In genomic region chr11:43830928-43831440, GRCh38 we compare ENCODE assay signal across 9 cellular contexts. TPM values are rescaled to one million over a fixed set of nuclear protein-coding genes. Genes with fewer than 3 reads are reported as not detected.
A peak's percentile ranks its signal among the peaks of the same experiment; 100 is the strongest.
DNase-seq lines count a peak whose midpoint lies in the region; ATAC-seq, FAIRE-seq and TF ChIP-seq lines count a peak whose summit lies in the region.
"Had no signal": no experiment of that assay in that cellular context is flagged by ENCODE, and none has a peak within 500 bp of the region (broad histone marks: within the 10 kb centered on the region; RNA-seq: fewer than 3 reads in every experiment).

No MANE protein-coding gene starts in this region.

- no peaks in the 10 kb centered on the region for H3K9me1 ChIP-seq in keratinocyte (ENCODE audit: control insufficient read depth, extremely low read depth, insufficient read depth, low read length)

- peaks cover 0 to 3% of the 10 kb centered on the region in 2 experiments for H3K36me3 ChIP-seq in keratinocyte (ENCODE audit: control insufficient read depth in 2 of 2, extremely low read depth in 1 of 2, insufficient read depth in 2 of 2, low read length in 2 of 2)

- no peaks in the 10 kb centered on the region for H4K20me1 ChIP-seq in keratinocyte (ENCODE audit: control insufficient read depth, extremely low read depth, insufficient read depth, low read length)

- H3K27me3 ChIP-seq in keratinocyte (ENCODE audit: control insufficient read depth, extremely low read depth, insufficient read depth, low read length): no peaks in the 10 kb centered on the region

- no peaks in the 10 kb centered on the region for H3K9me3 Mint-ChIP-seq in activated naive CD4-positive, alpha-beta T cell treated with anti-CD3 and anti-CD28 coated beads, Interleukin-2, amount 50 U/mL, for 72 hours

- peak overlapping the region; percentile 52 for H3K27ac ChIP-seq in keratinocyte (ENCODE audit: control insufficient read depth, insufficient read depth, low read length)
- H3K27ac ChIP-seq: parathyroid adenoma had no signal

- no peak overlapping the region for H2AFZ ChIP-seq in keratinocyte (ENCODE audit: control insufficient read depth, low read length)
- H2AFZ ChIP-seq: parathyroid adenoma had no signal

- no peaks in the 10 kb centered on the region for H3K9me3 ChIP-seq in keratinocyte (ENCODE audit: control insufficient read depth, low read depth, low read length)

- ATAC-seq in GM18520 (IDR thresholded peaks at IDR 0.05; ENCODE audit: unreplicated experiment) (peak; percentile 70), HG03469 (IDR thresholded peaks at IDR 0.05; ENCODE audit: unreplicated experiment) (no peak), HG02973 (IDR thresholded peaks at IDR 0.05; ENCODE audit: unreplicated experiment) (no peak)
- peak; percentile 100 for ATAC-seq in activated naive CD4-positive, alpha-beta T cell treated with anti-CD3 and anti-CD28 coated beads, Interleukin-2, amount 50 U/mL, for 72 hours

- H3K4me1 ChIP-seq in keratinocyte (ENCODE audit: control insufficient read depth, extremely low read depth, insufficient read depth, low read length): peaks cover 26% of the 10 kb centered on the region

- dilution Hi-C loops in keratinocyte (cut with MboI; ENCODE audit: extremely low pct_ligation_motif_present, low sequenced_read_pairs): no loop called here

- H3K79me2 ChIP-seq in keratinocyte (ENCODE audit: control insufficient read depth, insufficient read depth, low read length): peaks cover 3% of the 10 kb centered on the region
- H3K79me2 ChIP-seq: parathyroid adenoma had no signal

- H3K9ac ChIP-seq in keratinocyte (ENCODE audit: control insufficient read depth, extremely low read depth, insufficient read depth, low read length): no peak overlapping the region
- H3K9ac ChIP-seq: parathyroid adenoma had no signal

- H3K4me2 ChIP-seq in keratinocyte (ENCODE audit: control insufficient read depth, extremely low read depth, insufficient read depth, low read depth, low read length): peak overlapping the region; percentile 82

- H3K36me3 Mint-ChIP-seq in activated naive CD4-positive, alpha-beta T cell treated with anti-CD3 and anti-CD28 coated beads, Interleukin-2, amount 50 U/mL, for 72 hours: no peaks in the 10 kb centered on the region

- H3K27ac Mint-ChIP-seq in activated naive CD4-positive, alpha-beta T cell treated with anti-CD3 and anti-CD28 coated beads, Interleukin-2, amount 50 U/mL, for 72 hours: peak overlapping the region in 1 of 2 donors; percentile 71

- DNase-seq in NCI-H2196 treated with DMSO at 0.1 percent for 48 hours (lab: John Stamatoyannopoulos, UW; ENCODE audit: unreplicated experiment) (peak; percentile 27), keratinocyte (ENCODE audit: low read depth, low spot score) (peak; percentile 96), germinal center (ENCODE audit: low spot score) (no peak)
- DNase-seq in activated naive CD4-positive, alpha-beta T cell treated with anti-CD3 and anti-CD28 coated beads, Interleukin-2, amount 50 U/mL, for 72 hours (ENCODE audit: low spot score in 2 of 2): peak; percentile 44 to 60
- peak; percentile 7 to 24 for DNase-seq in stimulated activated CD8-positive, alpha-beta memory T cell treated with anti-CD3 and anti-CD28 coated beads, Interleukin-15, amount 100 ng/mL, for 4 hours (ENCODE audit: low read depth in 2 of 2)

- no peak for TF ChIP-seq CTCF in keratinocyte (optimal IDR thresholded peaks at IDR 0.05 in 1 of 3, IDR thresholded peaks at IDR 0.05 in 1 of 3, conservative IDR thresholded peaks at IDR 0.05 in 1 of 3; ENCODE audit: extremely low read depth in 1 of 3, insufficient read depth in 2 of 3, low read length in 3 of 3)

- FAIRE-seq in keratinocyte (lab: Jason Lieb, UNC): peak; percentile 100

- no peak overlapping the region for H3K4me3 ChIP-seq in keratinocyte (ENCODE audit: control insufficient read depth in 2 of 3, extremely low read depth in 1 of 3, insufficient read depth in 2 of 3, low read depth in 1 of 3, low read length in 3 of 3)

RNA-seq across cellular contexts. Expression of gene ALKBH3, which starts 49.6 kb away (rescaled TPM):
- 10 to 100 TPM; 35.5 to 42.3 TPM for total RNA-seq in activated naive CD4-positive, alpha-beta T cell treated with anti-CD3 and anti-CD28 coated beads, Interleukin-2, amount 50 U/mL, for 72 hours
- 34.4 to 49.9 TPM (median 42.4 TPM) in 3 replicates for polyA plus RNA-seq in keratinocyte
- 60.5 TPM for polyA plus RNA-seq in keratinocyte (2011; ENCODE audit: low read depth)
- polyA plus RNA-seq in keratinocyte (2011; cell fraction: cytosol; rRNA removed): 36.8 and 64.8 TPM in 2 replicates
- 30.2 and 32.5 TPM in 2 replicates for polyA plus RNA-seq in keratinocyte (2011; cell fraction: nucleus; rRNA removed)
- 31.4 and 34.8 TPM in 2 replicates for polyA plus RNA-seq in keratinocyte (2012; ENCODE audit: low replicate concordance)
- 22.1 to 42.3 TPM (median 28.4 TPM) in 3 replicates for polyA minus RNA-seq in keratinocyte
- polyA minus RNA-seq in keratinocyte (2011; cell fraction: cytosol; rRNA and poly(A)+ RNA removed): 15.5 TPM
- polyA minus RNA-seq in keratinocyte (2011; cell fraction: nucleus; rRNA and poly(A)+ RNA removed): 8.5 and 13.5 TPM in 2 replicates

Comparison
In these comparisons a context has a peak if more than half of its experiments do, and no peak if none do; other contexts are left out.
1. ATAC-seq: peak in GM18520 (single experiment) and activated naive CD4-positive, alpha-beta T cell treated with anti-CD3 and anti-CD28 coated beads, Interleukin-2, amount 50 U/mL, for 72 hours (2 of 2); none in HG03469 (single experiment) and HG02973 (single experiment).